Comparison of ENCODE assay signal across 12 cellular contexts in genomic region chr2:112006076-112006410, GRCh38. TPM values are rescaled to one million over a fixed set of nuclear protein-coding genes. Genes with fewer than 3 reads are reported as not detected.
DNase-seq lines count a peak whose midpoint lies in the region.
"Had no signal": no experiment of that assay in that cellular context is flagged by ENCODE, and none has a peak within 500 bp of the region (broad histone marks: within the 10 kb centered on the region; RNA-seq: fewer than 3 reads in every experiment).

No MANE protein-coding gene starts in this region.

- DNase-seq in HCEC 1CT (peak; percentile 86), RKO (ENCODE audit: low spot score) (peak; percentile 64), fibroblast of gingiva (ENCODE audit: low read depth) (peak; percentile 62), skeletal muscle cell (ENCODE audit: low read depth) (peak; percentile 15), NCI-H1092 treated with DMSO at 0.1 percent for 48 hours (lab: John Stamatoyannopoulos, UW) (no peak), HT-29 (ENCODE audit: low spot score) (no peak), RPMI8226 (no peak), NCI-H446 treated with DMSO at 0.1 percent for 48 hours (lab: John Stamatoyannopoulos, UW) (no peak)
- DNase-seq: activated CD8-positive, alpha-beta memory T cell treated with anti-CD3 and anti-CD28 coated beads, Interleukin-2, amount 50 U/mL, for 4 hours; aorta; NCI-H1694; T1000 had no signal

- no peak overlapping the region for H3K4me3 ChIP-seq in skeletal muscle cell (ENCODE audit: low read depth, low read length)

RNA-seq across cellular contexts. Expression of gene TMEM87B, which starts 49.0 kb away (rescaled TPM):
- 9.1 and 18.7 TPM in 2 replicates for total RNA-seq in HT-29 (2014; rRNA removed; shearing (Covaris generic))

Comparison
In these comparisons a context has a peak if more than half of its experiments do, and no peak if none do; other contexts are left out.
1. DNase-seq: peak in HCEC 1CT (single experiment), RKO (single experiment), fibroblast of gingiva (single experiment) and skeletal muscle cell (single experiment); none in NCI-H1092 treated with DMSO at 0.1 percent for 48 hours (single experiment), HT-29 (single experiment), RPMI8226 (single experiment) and NCI-H446 treated with DMSO at 0.1 percent for 48 hours (single experiment).